Comparison of ENCODE assay signal across 8 cellular contexts in genomic region chr12:57842342-57843294, GRCh38. TPM values are rescaled to one million over a fixed set of nuclear protein-coding genes. Genes with fewer than 3 reads are reported as not detected.
DNase-seq lines count a peak whose midpoint lies in the region; ATAC-seq lines count a peak whose summit lies in the region.

No MANE protein-coding gene starts in this region.

- H3K27ac Mint-ChIP-seq in activated CD4-positive, alpha-beta T cell treated with anti-CD3 and anti-CD28 coated beads for 36 hours: peak overlapping the region; percentile 68
- peak overlapping the region; percentile 44 for H3K27ac Mint-ChIP-seq in activated naive CD4-positive, alpha-beta T cell treated with anti-CD3 and anti-CD28 coated beads, Interleukin-2, amount 10 ng/mL, durations not matched to agents 7 days and 5 days

- peaks cover 49% of the 10 kb centered on the region for H3K4me1 ChIP-seq in thymus (ENCODE audit: control insufficient read depth, insufficient read depth, low read length)

- H3K36me3 ChIP-seq in thymus (ENCODE audit: control insufficient read depth, insufficient read depth): no peaks in the 10 kb centered on the region

- H3K9me3 Mint-ChIP-seq in activated CD4-positive, alpha-beta T cell treated with anti-CD3 and anti-CD28 coated beads for 36 hours (ENCODE audit: low read depth): no peaks in the 10 kb centered on the region
- no peaks in the 10 kb centered on the region for H3K9me3 Mint-ChIP-seq in activated naive CD4-positive, alpha-beta T cell treated with anti-CD3 and anti-CD28 coated beads, Interleukin-2, amount 10 ng/mL, durations not matched to agents 7 days and 5 days

- intact Hi-C loops in activated CD4-positive, alpha-beta T cell treated with anti-CD3 and anti-CD28 coated beads for 36 hours (cut with DNase I, micrococcal nuclease): no loop called here

- 63% methylated on average over 14 of the region's 14 CpGs for whole genome bisulfite sequencing in thymus

- peaks cover 71% of the 10 kb centered on the region for H3K4me1 Mint-ChIP-seq in activated CD4-positive, alpha-beta T cell treated with anti-CD3 and anti-CD28 coated beads for 36 hours
- peaks cover 73% of the 10 kb centered on the region for H3K4me1 Mint-ChIP-seq in activated naive CD4-positive, alpha-beta T cell treated with anti-CD3 and anti-CD28 coated beads, Interleukin-2, amount 10 ng/mL, durations not matched to agents 7 days and 5 days

- no peaks in the 10 kb centered on the region for H3K9me3 ChIP-seq in thymus (ENCODE audit: control insufficient read depth)

- peak overlapping the region; percentile 26 for H3K4me3 ChIP-seq in thymus (ENCODE audit: low read length)

- no peak overlapping the region for H3K27ac ChIP-seq in thymus (ENCODE audit: low read depth)

- H3K4me3 Mint-ChIP-seq in activated CD4-positive, alpha-beta T cell treated with anti-CD3 and anti-CD28 coated beads for 36 hours: peak overlapping the region; percentile 78
- peak overlapping the region; percentile 84 for H3K4me3 Mint-ChIP-seq in activated naive CD4-positive, alpha-beta T cell treated with anti-CD3 and anti-CD28 coated beads, Interleukin-2, amount 10 ng/mL, durations not matched to agents 7 days and 5 days

- H3K27me3 ChIP-seq in thymus (ENCODE audit: control insufficient read depth, insufficient read depth): no peaks in the 10 kb centered on the region

- H3K27me3 Mint-ChIP-seq in activated CD4-positive, alpha-beta T cell treated with anti-CD3 and anti-CD28 coated beads for 36 hours: no peaks in the 10 kb centered on the region
- peaks cover 4% of the 10 kb centered on the region for H3K27me3 Mint-ChIP-seq in activated naive CD4-positive, alpha-beta T cell treated with anti-CD3 and anti-CD28 coated beads, Interleukin-2, amount 10 ng/mL, durations not matched to agents 7 days and 5 days

- CTCF ChIA-PET in activated CD4-positive, alpha-beta T cell treated with anti-CD3 and anti-CD28 coated beads for 36 hours (lab: Charles Lee): interaction anchor here (0.6 to 4.9 kb wide), 19 partner anchors 8 to 307 kb away, joined by 3 to 62 read pairs (median 4); partner anchors contain the start of genes AVIL and TSFM
- CTCF ChIA-PET in activated naive CD4-positive, alpha-beta T cell treated with anti-CD3 and anti-CD28 coated beads, Interleukin-2, amount 10 ng/mL, durations not matched to agents 7 days and 5 days (lab: Charles Lee): interaction anchor here (0.8 to 7.7 kb wide), 11 partner anchors 10 to 86 kb away, joined by 3 to 51 read pairs (median 4); partner anchors contain the start of gene TSFM

- H3K36me3 Mint-ChIP-seq in activated CD4-positive, alpha-beta T cell treated with anti-CD3 and anti-CD28 coated beads for 36 hours (ENCODE audit: low read depth): peaks cover 2% of the 10 kb centered on the region
- peaks cover 22% of the 10 kb centered on the region for H3K36me3 Mint-ChIP-seq in activated naive CD4-positive, alpha-beta T cell treated with anti-CD3 and anti-CD28 coated beads, Interleukin-2, amount 10 ng/mL, durations not matched to agents 7 days and 5 days

- ATAC-seq in activated CD4-positive, alpha-beta T cell treated with anti-CD3 and anti-CD28 coated beads for 36 hours: peak; percentile 28

- peak; percentile 69 for DNase-seq in activated CD4-positive, alpha-beta T cell treated with anti-CD3 and anti-CD28 coated beads for 36 hours
- DNase-seq in activated CD4-positive, alpha-beta T cell treated with anti-CD3 and anti-CD28 coated beads for 1 hour: no peak
- DNase-seq in activated naive CD4-positive, alpha-beta T cell treated with anti-CD3 and anti-CD28 coated beads, Interleukin-2, amount 10 ng/mL, durations not matched to agents 7 days and 5 days: peak; percentile 63
- DNase-seq in kidney tubule cell (ENCODE audit: low spot score) (peak; percentile 36), NK-92 (lab: John Stamatoyannopoulos, UW; ENCODE audit: unreplicated experiment) (no peak), ureter (ENCODE audit: low spot score) (no peak), nucleus accumbens (lab: John Stamatoyannopoulos, UW) (no peak)

- POLR2A ChIA-PET in activated CD4-positive, alpha-beta T cell treated with anti-CD3 and anti-CD28 coated beads for 36 hours (lab: Charles Lee): interaction anchor here (0.5 to 1.0 kb wide), 4 partner anchors 22 to 57 kb away, joined by 3 to 6 read pairs (median 4); no protein-coding TSS in a partner anchor

RNA-seq across cellular contexts. Expression of gene CTDSP2, which starts 3.9 kb away (rescaled TPM):
- 10 to 100 TPM; 80.9 to 85.4 TPM for total RNA-seq in activated CD4-positive, alpha-beta T cell treated with anti-CD3 and anti-CD28 coated beads for 36 hours
- 50.4 TPM for polyA plus RNA-seq in thymus
- 130 TPM for total RNA-seq in ureter

RNA-seq across cellular contexts. Expression of gene AVIL, which starts 24.1 kb away (rescaled TPM):
- total RNA-seq in activated CD4-positive, alpha-beta T cell treated with anti-CD3 and anti-CD28 coated beads for 36 hours: under 1 TPM; 0.53 to 0.75 TPM
- polyA plus RNA-seq in thymus: 17.0 TPM
- total RNA-seq in ureter: 5.2 TPM

Comparison
In these comparisons a context has a peak if more than half of its experiments do, and no peak if none do; other contexts are left out.
1. DNase-seq: peak in activated CD4-positive, alpha-beta T cell treated with anti-CD3 and anti-CD28 coated beads for 36 hours (single experiment), activated naive CD4-positive, alpha-beta T cell treated with anti-CD3 and anti-CD28 coated beads, Interleukin-2, amount 10 ng/mL, durations not matched to agents 7 days and 5 days (single experiment) and kidney tubule cell (single experiment); none in activated CD4-positive, alpha-beta T cell treated with anti-CD3 and anti-CD28 coated beads for 1 hour (single experiment), NK-92 (single experiment), ureter (single experiment) and nucleus accumbens (0 of 56).